9 cellular contexts compared by ENCODE assay signal in genomic region chr15:62506217-62506805, GRCh38.
A peak's percentile ranks its signal among the peaks of the same experiment; 100 is the strongest.
DNase-seq lines count a peak whose midpoint lies in the region; TF ChIP-seq lines count a peak whose summit lies in the region.
"Had no signal": no experiment of that assay in that cellular context is flagged by ENCODE, and none has a peak within 500 bp of the region (broad histone marks: within the 10 kb centered on the region; RNA-seq: fewer than 3 reads in every experiment).

No MANE protein-coding gene starts in this region.

- H3K36me3 ChIP-seq in A673 (ENCODE audit: insufficient read depth, low read length, poor library complexity, severe bottlenecking) (no peaks in the 10 kb centered on the region), muscle layer of duodenum (ENCODE audit: control insufficient read depth in 1 of 2, insufficient read depth in 2 of 2, low read length in 2 of 2) (no peaks in the 10 kb centered on the region)

- POLR2A ChIA-PET in A673 (lab: Charles Lee; ENCODE audit: low non-redundant PET): no interaction called here

- CTCF ChIA-PET in A673 (lab: Charles Lee): no interaction called here

- DNase-seq in A673 (ENCODE audit: low spot score) (peak; percentile 14), LoVo (ENCODE audit: low spot score) (peak; percentile 18), epithelial cell of esophagus (ENCODE audit: low read depth) (peak; percentile 14), globus pallidus (ENCODE audit: low spot score) (no peak), NOMO-1 treated with dmso at 0.1 percent for 144 hours (lab: John Stamatoyannopoulos, UW; ENCODE audit: unreplicated experiment) (no peak), endothelial cell (ENCODE audit: low spot score) (no peak), HuH-7 (ENCODE audit: low spot score) (no peak)

- no peaks in the 10 kb centered on the region for H3K36me3 Mint-ChIP-seq in endothelial cell (ENCODE audit: low read depth, unreplicated experiment)

- H3K4me3 Mint-ChIP-seq in endothelial cell (ENCODE audit: unreplicated experiment): no peak overlapping the region

- no peak overlapping the region for H3K4me3 ChIP-seq in A673 (ENCODE audit: low read depth, low read length, poor library complexity, severe bottlenecking)
- no peak overlapping the region for H3K4me3 ChIP-seq in epithelial cell of esophagus (ENCODE audit: low read length)
- no peak overlapping the region for H3K4me3 ChIP-seq in muscle layer of duodenum (ENCODE audit: low read depth in 1 of 2, low read length in 2 of 2)
- H3K4me3 ChIP-seq: K562 had no signal

- peaks cover 22% of the 10 kb centered on the region for H3K4me1 ChIP-seq in A673 (ENCODE audit: insufficient read depth, low read length, poor library complexity, severe bottlenecking)
- peaks cover 5 to 18% of the 10 kb centered on the region in 2 donors for H3K4me1 ChIP-seq in muscle layer of duodenum (ENCODE audit: control insufficient read depth in 1 of 2, insufficient read depth in 2 of 2, low read length in 2 of 2)

- no TSS peak for BruUV-seq in A673 (replicated peaks; lab: Mats Ljungman, UMichigan)

- intact Hi-C loops in A673 (cut with micrococcal nuclease; ENCODE audit: unreplicated experiment): no loop called here

- H3K27ac Mint-ChIP-seq in endothelial cell (ENCODE audit: unreplicated experiment): no peak overlapping the region

- H3K27ac ChIP-seq in A673 (ENCODE audit: low read depth, low read length, poor library complexity, severe bottlenecking): no peak overlapping the region
- peak overlapping the region; percentile 40 for H3K27ac ChIP-seq in muscle layer of duodenum (ENCODE audit: low read length)

- no peaks in the 10 kb centered on the region for H3K9me3 Mint-ChIP-seq in endothelial cell (ENCODE audit: unreplicated experiment)

- H3K27me3 Mint-ChIP-seq in endothelial cell (ENCODE audit: unreplicated experiment): no peaks in the 10 kb centered on the region

- TF ChIP-seq CTCF in A673 (conservative IDR thresholded peaks at IDR 0.05; ENCODE audit: low read depth, low read length) (no peak), epithelial cell of esophagus (IDR thresholded peaks at IDR 0.05; ENCODE audit: insufficient read depth, low read depth, low read length, missing control alignments) (no peak), endothelial cell (IDR thresholded peaks at IDR 0.05; ENCODE audit: unreplicated experiment) (no peak)

- H3K9me3 ChIP-seq in A673 (ENCODE audit: low read depth, low read length, poor library complexity, severe bottlenecking) (no peaks in the 10 kb centered on the region), muscle layer of duodenum (ENCODE audit: control insufficient read depth in 1 of 2, low read length in 2 of 2) (no peaks in the 10 kb centered on the region)

- H3K4me1 Mint-ChIP-seq in endothelial cell (ENCODE audit: unreplicated experiment): peaks cover 32% of the 10 kb centered on the region

- no peaks in the 10 kb centered on the region for H3K27me3 ChIP-seq in A673 (replicated peaks; ENCODE audit: insufficient read depth, low read depth, low read length, poor library complexity)
- H3K27me3 ChIP-seq in muscle layer of duodenum (ENCODE audit: low read depth, low read length): no peaks in the 10 kb centered on the region

Comparison
In these comparisons a context has a peak if more than half of its experiments do, and no peak if none do; other contexts are left out.
1. DNase-seq: peak in A673 (single experiment), LoVo (single experiment) and epithelial cell of esophagus (single experiment); none in globus pallidus (single experiment), NOMO-1 treated with dmso at 0.1 percent for 144 hours (single experiment), endothelial cell (single experiment) and HuH-7 (single experiment).